ENCODE assay signal across 8 cellular contexts in genomic region chr18:3441290-3441689, GRCh38. TPM values are rescaled to one million over a fixed set of nuclear protein-coding genes. Genes with fewer than 3 reads are reported as not detected.
DNase-seq lines count a peak whose midpoint lies in the region; ATAC-seq, FAIRE-seq and TF ChIP-seq lines count a peak whose summit lies in the region.

No MANE protein-coding gene starts in this region.

- no peaks in the 10 kb centered on the region for H3K27me3 ChIP-seq in GM23338 (ENCODE audit: insufficient read depth)
- no peaks in the 10 kb centered on the region for H3K27me3 ChIP-seq in WERI-Rb-1 (ENCODE audit: insufficient read depth, low read depth, severe bottlenecking)
- no peaks in the 10 kb centered on the region for H3K27me3 ChIP-seq in uterus

- 0 out of 2 replicates have a peak, but pooled peaks cover 3% of the 10 kb centered on the region for H3K79me2 ChIP-seq in GM23338 (replicated peaks; ENCODE audit: insufficient read depth)

- ATAC-seq in A549: peak; percentile 87 to 96
- peak; percentile 93 for ATAC-seq in GM23338

- TF ChIP-seq EP300 in A549 (IDR thresholded peaks at IDR 0.05): no peak

- intact Hi-C loops in uterus (cut with DNase I; ENCODE audit: low total_unique reads): no loop called here

- H3K4me1 ChIP-seq in A549 (peaks cover 39% of the 10 kb centered on the region), GM23338 (ENCODE audit: insufficient read depth) (peaks cover 48% of the 10 kb centered on the region), uterus (peaks cover 0 to 2% of the 10 kb centered on the region in 2 donors)

- H3K4me1 Mint-ChIP-seq in GM23338: peaks cover 34% of the 10 kb centered on the region

- no peaks in the 10 kb centered on the region; the same call in 1 of the 2 replicates for H3K9me2 ChIP-seq in GM23338 (ENCODE audit: insufficient read depth)

- H3K4me3 ChIP-seq in A549 (no peak overlapping the region), GM23338 (peak overlapping the region; percentile 7; the same call in 1 of the 2 replicates), WERI-Rb-1 (ENCODE audit: low read depth, low read length) (no peak overlapping the region), uterus (no peak overlapping the region)

- CTCF ChIA-PET in A549 (lab: Yijun Ruan, JAX): interaction anchor here (0.8 to 1.3 kb wide), 5 partner anchors 13 to 225 kb away, joined by 3 to 4 read pairs (median 3); no protein-coding TSS in a partner anchor

- TF ChIP-seq RAD21 in A549 (conservative IDR thresholded peaks at IDR 0.05 in 1 of 2, IDR thresholded peaks at IDR 0.05 in 1 of 2): peak; percentile 46 to 56; a peak in 4 of 5 replicates

- H3K4me3 Mint-ChIP-seq in GM23338: no peak overlapping the region

- no peak for FAIRE-seq in A549 (lab: Jason Lieb, UNC)
- FAIRE-seq in HTR-8/SVneo (lab: Jason Lieb, UNC): no peak

- WGBS in A549 (ENCODE audit: missing lambda C conversion rate): 6% methylated on average over 2 of the region's 2 CpGs

- peak in 1 of 2 experiments; percentile 66 for DNase-seq in A549 (ENCODE audit: low read depth in 1 of 2, low spot score in 1 of 2)
- peak; percentile 55 for DNase-seq in GM23338 (ENCODE audit: low spot score)
- peak; percentile 31 for DNase-seq in WERI-Rb-1
- DNase-seq in iPS-NIHi7 (ENCODE audit: extremely low spot score): peak; percentile 43
- no peak for DNase-seq in uterus
- DNase-seq in T-helper 9 cell: no peak
- no peak for DNase-seq in activated CD4-positive, alpha-beta T cell treated with anti-CD3 and anti-CD28 coated beads for 1 hour
- no peak for DNase-seq in HTR-8/SVneo (ENCODE audit: insufficient read length, low spot score)

- H3K9me3 ChIP-seq in A549 (no peaks in the 10 kb centered on the region), WERI-Rb-1 (ENCODE audit: severe bottlenecking) (no peaks in the 10 kb centered on the region), uterus (no peaks in the 10 kb centered on the region)

- H3K9me3 Mint-ChIP-seq in GM23338: no peaks in the 10 kb centered on the region

- POLR2A ChIA-PET in A549 (lab: Yijun Ruan, JAX): interaction anchor here (0.8 to 1.4 kb wide), 3 partner anchors 11 to 225 kb away, joined by 3 read pairs; no protein-coding TSS in a partner anchor

- H3K36me3 ChIP-seq in GM23338 (ENCODE audit: insufficient read depth) (no peaks in the 10 kb centered on the region), WERI-Rb-1 (no peaks in the 10 kb centered on the region), uterus (no peaks in the 10 kb centered on the region)

- H2AFZ ChIP-seq in GM23338: no peak overlapping the region

- H3K27ac ChIP-seq in A549: peak overlapping the region; percentile 32 to 47; a peak in 5 of 6 replicates
- H3K27ac ChIP-seq in GM23338 (ENCODE audit: low read depth): no peak overlapping the region
- H3K27ac ChIP-seq in WERI-Rb-1: no peak overlapping the region
- no peak overlapping the region for H3K27ac ChIP-seq in uterus

- 0 out of 2 replicates have a peak, but pooled peaks cover 5% of the 10 kb centered on the region for H3F3A ChIP-seq in GM23338 (replicated peaks; ENCODE audit: low read depth)

- H3K27me3 Mint-ChIP-seq in GM23338 (ENCODE audit: insufficient read depth, low read depth, poor library complexity): no peaks in the 10 kb centered on the region

- H3K4me2 ChIP-seq in A549 (peak overlapping the region; percentile 64), GM23338 (peak overlapping the region; percentile 53)

- no peaks in the 10 kb centered on the region for H3K36me3 Mint-ChIP-seq in GM23338 (ENCODE audit: low read depth)

- H3K27ac Mint-ChIP-seq in GM23338: no peak overlapping the region

- TF ChIP-seq POLR2A in A549 (IDR thresholded peaks at IDR 0.05; ENCODE audit: low read length) (no peak), uterus (IDR thresholded peaks at IDR 0.05) (no peak)

- no peaks in the 10 kb centered on the region for H4K20me1 ChIP-seq in GM23338 (replicated peaks; ENCODE audit: insufficient read depth)

- peak; percentile 39 for TF ChIP-seq CTCF in A549 (IDR thresholded peaks at IDR 0.05)
- peak; percentile 47 to 70 for TF ChIP-seq CTCF in GM23338 (conservative IDR thresholded peaks at IDR 0.05; ENCODE audit: low read depth in 2 of 2)
- peak; percentile 45 for TF ChIP-seq CTCF in WERI-Rb-1 (IDR thresholded peaks at IDR 0.05; ENCODE audit: low read depth, low read length)
- TF ChIP-seq CTCF in uterus (IDR thresholded peaks at IDR 0.05): peak in 3 of 4 experiments; percentile 16 to 33 (median 29)

TF ChIP-seq in A549, 52 proteins besides CTCF, POLR2A, EP300 and RAD21:
- TF ChIP-seq FOSL2 (IDR thresholded peaks at IDR 0.05) (no peak), FOSL2 (CRISPR knock-in tag; IDR thresholded peaks at IDR 0.05) (no peak), SMC3 (IDR thresholded peaks at IDR 0.05) (peak; percentile 43; the same call in 2 of the 3 replicates), GATA3 (IDR thresholded peaks at IDR 0.05; ENCODE audit: borderline replicate concordance) (no peak), ZFP36 (IDR thresholded peaks at IDR 0.05; ENCODE audit: borderline replicate concordance, partially characterized antibody) (no peak), MAX (IDR thresholded peaks at IDR 0.05) (0 out of 2 replicates have a peak, but pooled peaks have one; percentile 20)

TF ChIP-seq in GM23338, 12 proteins besides CTCF, POLR2A, EP300 and RAD21:
- TF ChIP-seq STAT1 (IDR thresholded peaks at IDR 0.05; ENCODE audit: unreplicated experiment): no peak
- no peak for TF ChIP-seq POLR2AphosphoS5 (IDR thresholded peaks at IDR 0.05; ENCODE audit: low read depth)
- TF ChIP-seq EZH2 (IDR thresholded peaks at IDR 0.05; ENCODE audit: low read depth, unreplicated experiment): no peak
- TF ChIP-seq ETS1 (IDR thresholded peaks at IDR 0.05): no peak
- no peak for TF ChIP-seq REST (IDR thresholded peaks at IDR 0.05; ENCODE audit: unreplicated experiment)
- no peak for TF ChIP-seq ZNF331 (CRISPR knock-in tag; IDR thresholded peaks at IDR 0.05; ENCODE audit: low read depth)
- TF ChIP-seq NANOG (IDR thresholded peaks at IDR 0.05; ENCODE audit: borderline replicate concordance): no peak
- TF ChIP-seq CREB1 (CRISPR knock-in tag; IDR thresholded peaks at IDR 0.05; ENCODE audit: low read depth): no peak
- no peak for TF ChIP-seq JUNB (IDR thresholded peaks at IDR 0.05; ENCODE audit: unreplicated experiment)
- TF ChIP-seq ZNF114 (CRISPR knock-in tag; IDR thresholded peaks at IDR 0.05): no peak
- no peak for TF ChIP-seq EZH2phosphoT487 (IDR thresholded peaks at IDR 0.05; ENCODE audit: unreplicated experiment)

RNA-seq across cellular contexts. Expression of gene TGIF1, which starts 8.7 kb away (rescaled TPM):
- polyA plus RNA-seq in A549 (2011; rRNA removed): 174 and 196 TPM in 2 replicates
- 187 and 232 TPM in 2 replicates for polyA plus RNA-seq in A549 (2012; cell fraction: cytosol; rRNA removed)
- polyA plus RNA-seq in A549 (2012; cell fraction: nucleus; rRNA removed): 218 and 317 TPM in 2 replicates
- polyA plus RNA-seq in A549 (2017; fragmentation: RNase III; extraction: RNeasy Plus Mini Kit Qiagen cat#74134 plus additional on column Dnase treatment): 132 to 160 TPM (median 159 TPM) in 3 replicates
- 302 and 322 TPM in 2 replicates for polyA minus RNA-seq in A549 (2011; rRNA and poly(A)+ RNA removed)
- 286 and 294 TPM in 2 replicates for total RNA-seq in GM23338 (2014; rRNA removed; shearing (Covaris generic))
- polyA plus RNA-seq in GM23338 (2016; fragmentation: Nextera tagmentation; extraction: Ambion mirVana): 288 and 316 TPM in 2 replicates
- 100 to 1,000 TPM in 2 of 4 donors, 10 to 100 TPM in 2; 34.1 to 161 (median 87.0) TPM for total RNA-seq in uterus

Comparison
In these comparisons a context has a peak if more than half of its experiments do, and no peak if none do; other contexts are left out.
1. DNase-seq: peak in GM23338 (single experiment), WERI-Rb-1 (single experiment) and iPS-NIHi7 (single experiment); none in uterus (0 of 2), T-helper 9 cell (single experiment), activated CD4-positive, alpha-beta T cell treated with anti-CD3 and anti-CD28 coated beads for 1 hour (single experiment) and HTR-8/SVneo (single experiment).
2. H3K27ac ChIP-seq: peak in A549 (2 of 2); none in GM23338 (single experiment), WERI-Rb-1 (single experiment) and uterus (0 of 2).
3. Peak in every context shown above with its lines, with median percentiles within 50 percentile points of each other: CTCF ChIP-seq.